1 cellular context compared by ENCODE assay signal in the genomic region with DNA sequence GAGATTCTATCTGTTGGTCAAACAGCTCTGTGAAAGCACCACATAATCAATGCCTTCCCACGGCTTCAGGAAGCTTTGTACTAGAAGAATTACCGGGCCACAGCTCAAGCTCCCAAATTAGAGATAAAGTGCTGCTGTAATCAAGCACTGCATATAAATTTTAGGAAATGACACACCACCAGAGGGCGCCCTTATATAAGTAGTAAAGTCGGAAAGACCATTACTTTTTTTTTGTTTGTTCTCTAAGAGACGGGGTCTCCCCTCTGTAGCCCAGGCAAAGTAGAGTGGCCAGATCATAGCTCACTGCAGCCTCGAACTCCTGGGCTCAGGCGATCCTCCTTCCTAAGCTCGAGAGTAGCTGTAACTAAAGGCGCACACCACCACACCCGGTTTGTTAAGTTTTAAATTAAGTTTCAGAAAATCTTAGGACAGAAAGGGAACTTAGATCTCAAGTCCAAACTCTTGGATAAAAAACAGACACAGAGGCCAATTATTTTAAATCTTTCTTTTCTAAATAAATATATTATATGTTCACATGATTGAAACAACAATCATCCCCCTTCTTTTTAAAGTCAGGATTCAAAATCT.
TF ChIP-seq lines count a peak whose summit lies in the region.

No MANE protein-coding gene starts in this region.

TF ChIP-seq in HepG2, 621 proteins besides CTCF, POLR2A, EP300 and RAD21:
- TF ChIP-seq ZNF776 (CRISPR knock-in tag; IDR thresholded peaks at IDR 0.05) (no peak), SMC3 (IDR thresholded peaks at IDR 0.05; ENCODE audit: low read length) (peak; percentile 70), ARNT2 (CRISPR knock-in tag; IDR thresholded peaks at IDR 0.05; ENCODE audit: low read depth) (no peak), MBNL3 (CRISPR knock-in tag; conservative IDR thresholded peaks at IDR 0.05) (no peak), ZNF274 (CRISPR knock-in tag; IDR thresholded peaks at IDR 0.05) (no peak), ZNF44 (CRISPR knock-in tag; IDR thresholded peaks at IDR 0.05) (no peak), ISL2 (CRISPR knock-in tag; IDR thresholded peaks at IDR 0.05) (no peak), MYNN (CRISPR knock-in tag; IDR thresholded peaks at IDR 0.05; ENCODE audit: low read depth) (no peak), KLF16 (CRISPR knock-in tag; IDR thresholded peaks at IDR 0.05) (0 out of 4 replicates have a peak, but pooled peaks of 1 of the 2 experiments have one; percentile 18), FOXC1 (CRISPR knock-in tag; IDR thresholded peaks at IDR 0.05; ENCODE audit: borderline replicate concordance) (no peak), ZFP36L2 (CRISPR knock-in tag; IDR thresholded peaks at IDR 0.05) (no peak), ZNF557 (CRISPR knock-in tag; IDR thresholded peaks at IDR 0.05) (no peak), TBL1XR1 (IDR thresholded peaks at IDR 0.05; ENCODE audit: borderline replicate concordance, low read length, partially characterized antibody) (no peak), AKAP8 (CRISPR knock-in tag; IDR thresholded peaks at IDR 0.05) (no peak), STAG1 (CRISPR knock-in tag; IDR thresholded peaks at IDR 0.05) (peak; percentile 74), ZNF331 (CRISPR knock-in tag; IDR thresholded peaks at IDR 0.05) (0 out of 2 replicates have a peak, but pooled peaks have one; percentile 15), ZNF589 (CRISPR knock-in tag; conservative IDR thresholded peaks at IDR 0.05) (no peak)
- TF ChIP-seq, protein P1, sequence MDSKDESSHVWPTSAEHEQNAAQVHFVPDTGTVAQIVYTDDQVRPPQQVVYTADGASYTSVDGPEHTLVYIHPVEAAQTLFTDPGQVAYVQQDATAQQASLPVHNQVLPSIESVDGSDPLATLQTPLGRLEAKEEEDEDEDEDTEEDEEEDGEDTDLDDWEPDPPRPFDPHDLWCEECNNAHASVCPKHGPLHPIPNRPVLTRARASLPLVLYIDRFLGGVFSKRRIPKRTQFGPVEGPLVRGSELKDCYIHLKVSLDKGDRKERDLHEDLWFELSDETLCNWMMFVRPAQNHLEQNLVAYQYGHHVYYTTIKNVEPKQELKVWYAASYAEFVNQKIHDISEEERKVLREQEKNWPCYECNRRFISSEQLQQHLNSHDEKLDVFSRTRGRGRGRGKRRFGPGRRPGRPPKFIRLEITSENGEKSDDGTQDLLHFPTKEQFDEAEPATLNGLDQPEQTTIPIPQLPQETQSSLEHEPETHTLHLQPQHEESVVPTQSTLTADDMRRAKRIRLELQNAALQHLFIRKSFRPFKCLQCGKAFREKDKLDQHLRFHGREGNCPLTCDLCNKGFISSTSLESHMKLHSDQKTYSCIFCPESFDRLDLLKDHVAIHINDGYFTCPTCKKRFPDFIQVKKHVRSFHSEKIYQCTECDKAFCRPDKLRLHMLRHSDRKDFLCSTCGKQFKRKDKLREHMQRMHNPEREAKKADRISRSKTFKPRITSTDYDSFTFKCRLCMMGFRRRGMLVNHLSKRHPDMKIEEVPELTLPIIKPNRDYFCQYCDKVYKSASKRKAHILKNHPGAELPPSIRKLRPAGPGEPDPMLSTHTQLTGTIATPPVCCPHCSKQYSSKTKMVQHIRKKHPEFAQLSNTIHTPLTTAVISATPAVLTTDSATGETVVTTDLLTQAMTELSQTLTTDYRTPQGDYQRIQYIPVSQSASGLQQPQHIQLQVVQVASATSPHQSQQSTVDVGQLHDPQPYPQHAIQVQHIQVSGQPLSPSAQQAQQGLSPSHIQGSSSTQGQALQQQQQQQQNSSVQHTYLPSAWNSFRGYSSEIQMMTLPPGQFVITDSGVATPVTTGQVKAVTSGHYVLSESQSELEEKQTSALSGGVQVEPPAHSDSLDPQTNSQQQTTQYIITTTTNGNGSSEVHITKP (CRISPR knock-in tag; IDR thresholded peaks at IDR 0.05; ENCODE audit: low read depth), result 0 out of 2 replicates have a peak, but pooled peaks have one; percentile 32
- TF ChIP-seq, protein P2, sequence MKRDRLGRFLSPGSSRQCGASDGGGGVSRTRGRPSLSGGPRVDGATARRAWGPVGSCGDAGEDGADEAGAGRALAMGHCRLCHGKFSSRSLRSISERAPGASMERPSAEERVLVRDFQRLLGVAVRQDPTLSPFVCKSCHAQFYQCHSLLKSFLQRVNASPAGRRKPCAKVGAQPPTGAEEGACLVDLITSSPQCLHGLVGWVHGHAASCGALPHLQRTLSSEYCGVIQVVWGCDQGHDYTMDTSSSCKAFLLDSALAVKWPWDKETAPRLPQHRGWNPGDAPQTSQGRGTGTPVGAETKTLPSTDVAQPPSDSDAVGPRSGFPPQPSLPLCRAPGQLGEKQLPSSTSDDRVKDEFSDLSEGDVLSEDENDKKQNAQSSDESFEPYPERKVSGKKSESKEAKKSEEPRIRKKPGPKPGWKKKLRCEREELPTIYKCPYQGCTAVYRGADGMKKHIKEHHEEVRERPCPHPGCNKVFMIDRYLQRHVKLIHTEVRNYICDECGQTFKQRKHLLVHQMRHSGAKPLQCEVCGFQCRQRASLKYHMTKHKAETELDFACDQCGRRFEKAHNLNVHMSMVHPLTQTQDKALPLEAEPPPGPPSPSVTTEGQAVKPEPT (CRISPR knock-in tag; IDR thresholded peaks at IDR 0.05; ENCODE audit: low read depth), result no peak
- TF ChIP-seq, protein P3, sequence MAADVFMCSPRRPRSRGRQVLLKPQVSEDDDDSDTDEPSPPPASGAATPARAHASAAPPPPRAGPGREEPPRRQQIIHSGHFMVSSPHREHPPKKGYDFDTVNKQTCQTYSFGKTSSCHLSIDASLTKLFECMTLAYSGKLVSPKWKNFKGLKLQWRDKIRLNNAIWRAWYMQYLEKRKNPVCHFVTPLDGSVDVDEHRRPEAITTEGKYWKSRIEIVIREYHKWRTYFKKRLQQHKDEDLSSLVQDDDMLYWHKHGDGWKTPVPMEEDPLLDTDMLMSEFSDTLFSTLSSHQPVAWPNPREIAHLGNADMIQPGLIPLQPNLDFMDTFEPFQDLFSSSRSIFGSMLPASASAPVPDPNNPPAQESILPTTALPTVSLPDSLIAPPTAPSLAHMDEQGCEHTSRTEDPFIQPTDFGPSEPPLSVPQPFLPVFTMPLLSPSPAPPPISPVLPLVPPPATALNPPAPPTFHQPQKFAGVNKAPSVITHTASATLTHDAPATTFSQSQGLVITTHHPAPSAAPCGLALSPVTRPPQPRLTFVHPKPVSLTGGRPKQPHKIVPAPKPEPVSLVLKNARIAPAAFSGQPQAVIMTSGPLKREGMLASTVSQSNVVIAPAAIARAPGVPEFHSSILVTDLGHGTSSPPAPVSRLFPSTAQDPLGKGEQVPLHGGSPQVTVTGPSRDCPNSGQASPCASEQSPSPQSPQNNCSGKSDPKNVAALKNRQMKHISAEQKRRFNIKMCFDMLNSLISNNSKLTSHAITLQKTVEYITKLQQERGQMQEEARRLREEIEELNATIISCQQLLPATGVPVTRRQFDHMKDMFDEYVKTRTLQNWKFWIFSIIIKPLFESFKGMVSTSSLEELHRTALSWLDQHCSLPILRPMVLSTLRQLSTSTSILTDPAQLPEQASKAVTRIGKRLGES (CRISPR knock-in tag; IDR thresholded peaks at IDR 0.05; ENCODE audit: borderline replicate concordance), result no peak
- TF ChIP-seq, protein P4, sequence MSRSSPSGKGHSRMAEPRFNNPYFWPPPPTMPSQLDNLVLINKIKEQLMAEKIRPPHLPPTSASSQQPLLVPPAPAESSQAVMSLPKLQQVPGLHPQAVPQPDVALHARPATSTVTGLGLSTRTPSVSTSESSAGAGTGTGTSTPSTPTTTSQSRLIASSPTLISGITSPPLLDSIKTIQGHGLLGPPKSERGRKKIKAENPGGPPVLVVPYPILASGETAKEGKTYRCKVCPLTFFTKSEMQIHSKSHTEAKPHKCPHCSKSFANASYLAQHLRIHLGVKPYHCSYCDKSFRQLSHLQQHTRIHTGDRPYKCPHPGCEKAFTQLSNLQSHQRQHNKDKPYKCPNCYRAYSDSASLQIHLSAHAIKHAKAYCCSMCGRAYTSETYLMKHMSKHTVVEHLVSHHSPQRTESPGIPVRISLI (CRISPR knock-in tag; IDR thresholded peaks at IDR 0.05; ENCODE audit: borderline replicate concordance), result peak; percentile 71; the same call in 1 of the 2 replicates
- TF ChIP-seq, protein P5, sequence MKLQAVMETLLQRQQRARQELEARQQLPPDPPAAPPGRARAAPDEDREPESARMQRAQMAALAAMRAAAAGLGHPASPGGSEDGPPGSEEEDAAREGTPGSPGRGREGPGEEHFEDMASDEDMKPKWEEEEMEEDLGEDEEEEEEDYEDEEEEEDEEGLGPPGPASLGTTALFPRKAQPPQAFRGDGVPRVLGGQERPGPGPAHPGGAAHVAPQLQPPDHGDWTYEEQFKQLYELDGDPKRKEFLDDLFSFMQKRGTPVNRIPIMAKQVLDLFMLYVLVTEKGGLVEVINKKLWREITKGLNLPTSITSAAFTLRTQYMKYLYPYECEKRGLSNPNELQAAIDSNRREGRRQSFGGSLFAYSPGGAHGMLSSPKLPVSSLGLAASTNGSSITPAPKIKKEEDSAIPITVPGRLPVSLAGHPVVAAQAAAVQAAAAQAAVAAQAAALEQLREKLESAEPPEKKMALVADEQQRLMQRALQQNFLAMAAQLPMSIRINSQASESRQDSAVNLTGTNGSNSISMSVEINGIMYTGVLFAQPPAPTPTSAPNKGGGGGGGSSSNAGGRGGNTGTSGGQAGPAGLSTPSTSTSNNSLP (IDR thresholded peaks at IDR 0.05; ENCODE audit: low read depth, low read length), result peak; percentile 78
TF ChIP-seq in HepG2: peak in this region for 7.
